Comparison of ENCODE assay signal across 1 cellular context in genomic region chr1:155326020-155326526, GRCh38.
TF ChIP-seq lines count a peak whose summit lies in the region.

No MANE protein-coding gene starts in this region.

TF ChIP-seq in A549, 52 proteins besides CTCF, POLR2A, EP300 and RAD21:
- TF ChIP-seq TFCP2L1 (CRISPR knock-in tag; IDR thresholded peaks at IDR 0.05) (no peak), REST (IDR thresholded peaks at IDR 0.05) (no peak), FOSB (CRISPR knock-in tag; IDR thresholded peaks at IDR 0.05) (no peak), SMC3 (IDR thresholded peaks at IDR 0.05) (no peak), FOSL2 (IDR thresholded peaks at IDR 0.05) (no peak), FOSL2 (CRISPR knock-in tag; IDR thresholded peaks at IDR 0.05) (no peak), E2F6 (IDR thresholded peaks at IDR 0.05; ENCODE audit: borderline replicate concordance, low read depth) (no peak), NR3C1 (IDR thresholded peaks at IDR 0.05) (no peak), CHD4 (IDR thresholded peaks at IDR 0.05; ENCODE audit: borderline replicate concordance) (no peak), ZC3H11A (IDR thresholded peaks at IDR 0.05) (no peak), CBX2 (IDR thresholded peaks at IDR 0.05; ENCODE audit: borderline replicate concordance, low read depth) (no peak), RARB (CRISPR knock-in tag; IDR thresholded peaks at IDR 0.05) (no peak), RCOR1 (IDR thresholded peaks at IDR 0.05; ENCODE audit: low read depth, low read length) (no peak), MAFK (IDR thresholded peaks at IDR 0.05; ENCODE audit: partially characterized antibody) (no peak), JUN (IDR thresholded peaks at IDR 0.05) (no peak), RNF2 (IDR thresholded peaks at IDR 0.05; ENCODE audit: borderline replicate concordance, low read depth) (no peak)
TF ChIP-seq in A549: peak in this region for 0.
